In the genomic region with DNA sequence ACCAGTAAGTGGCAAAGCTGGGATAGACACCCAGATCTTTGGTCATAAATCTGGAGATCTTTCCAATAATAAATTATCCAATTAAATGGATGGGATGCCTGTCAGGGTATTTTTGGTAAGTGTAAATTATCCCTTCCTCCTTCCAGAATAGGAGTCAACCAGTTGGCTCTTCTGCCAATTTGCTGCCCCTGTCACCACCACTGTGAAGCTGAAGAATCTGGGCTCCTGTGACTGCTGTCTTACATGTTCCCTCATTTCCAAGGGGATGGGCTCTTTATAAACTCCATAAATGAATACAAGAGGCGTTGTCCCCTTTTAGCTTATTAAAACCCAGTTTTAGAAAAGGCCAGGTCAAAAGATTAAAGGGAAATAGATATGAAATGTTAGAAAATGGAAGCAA, we compare ENCODE assay signal across 36 cellular contexts. TPM values are rescaled to one million over a fixed set of nuclear protein-coding genes. Genes with fewer than 3 reads are reported as not detected.
"Had no signal": no experiment of that assay in that cellular context is flagged by ENCODE, and none has a peak within 500 bp of the region (broad histone marks: within the 10 kb centered on the region; RNA-seq: fewer than 3 reads in every experiment).

No MANE protein-coding gene starts in this region.

- H3K9me3 ChIP-seq: adrenal gland, body of pancreas, esophagus muscularis mucosa, gastrocnemius medialis had no signal

- H3K4me1 ChIP-seq: adrenal gland, body of pancreas, esophagus muscularis mucosa, foreskin keratinocyte, gastrocnemius medialis had no signal

- H3K27ac ChIP-seq: body of pancreas, esophagus muscularis mucosa, foreskin keratinocyte, gastrocnemius medialis, WERI-Rb-1 had no signal

- ATAC-seq: activated CD4-positive, CD25-positive, alpha-beta regulatory T cell treated with anti-CD3 and anti-CD28 coated beads, Interleukin-2, amount 50 U/mL, for 24 hours; activated CD8-positive, alpha-beta T cell treated with anti-CD3 and anti-CD28 coated beads for 36 hours; activated naive CD8-positive, alpha-beta T cell treated with anti-CD3 and anti-CD28 coated beads, Interleukin-2, amount 50 U/mL, for 24 hours; body of pancreas; effector memory CD8-positive, alpha-beta T cell; foreskin keratinocyte; gastrocnemius medialis; T-helper 17 cell had no signal

- H3K9me3 Mint-ChIP-seq: activated B cell treated with CpG ODN at 0.5 μM for 24 hours; activated CD8-positive, alpha-beta T cell treated with anti-CD3 and anti-CD28 coated beads for 36 hours; activated naive CD4-positive, alpha-beta T cell treated with anti-CD3 and anti-CD28 coated beads for 36 hours; activated naive CD4-positive, alpha-beta T cell treated with anti-CD3 and anti-CD28 coated beads, Interleukin-2, amount 50 U/mL, for 24 hours; activated naive CD8-positive, alpha-beta T cell treated with anti-CD3 and anti-CD28 coated beads for 36 hours; activated naive CD8-positive, alpha-beta T cell treated with anti-CD3 and anti-CD28 coated beads, Interleukin-2, amount 50 U/mL, for 24 hours; activated T-helper 1 cell treated with anti-CD3 and anti-CD28 coated beads, Interleukin-12 subunit alpha, Interleukin-12 subunit beta, Interleukin-2, Interleukin-4 antibody, amounts not matched to agents 30 ng/mL and 10 ng/mL and 1 ng/mL, durations not matched to agents 14 hours and 24 hours and 36 hours; activated T-helper 2 cell treated with anti-CD3 and anti-CD28 coated beads, Interferon-gamma antibody, Interleukin-2, Interleukin-4, amounts not matched to agents 10 μg/mL and 5 μg/mL and 100 μg/mL, durations not matched to agents 14 hours and 24 hours and 36 hours; effector memory CD8-positive, alpha-beta T cell; T-helper 2 cell treated with Interferon-gamma antibody and Interleukin-4, amounts not matched to agents 5 μg/mL and 100 μg/mL, for 36 hours had no signal

- H3K4me3 Mint-ChIP-seq: activated B cell treated with CpG ODN at 0.5 μM for 24 hours; activated CD8-positive, alpha-beta T cell treated with anti-CD3 and anti-CD28 coated beads for 36 hours; activated naive CD4-positive, alpha-beta T cell treated with anti-CD3 and anti-CD28 coated beads for 36 hours; activated naive CD4-positive, alpha-beta T cell treated with anti-CD3 and anti-CD28 coated beads, Interleukin-2, amount 50 U/mL, for 24 hours; activated naive CD8-positive, alpha-beta T cell treated with anti-CD3 and anti-CD28 coated beads for 36 hours; activated naive CD8-positive, alpha-beta T cell treated with anti-CD3 and anti-CD28 coated beads, Interleukin-2, amount 50 U/mL, for 24 hours; activated T-helper 1 cell treated with anti-CD3 and anti-CD28 coated beads, Interleukin-12 subunit alpha, Interleukin-12 subunit beta, Interleukin-2, Interleukin-4 antibody, amounts not matched to agents 30 ng/mL and 10 ng/mL and 1 ng/mL, durations not matched to agents 14 hours and 24 hours and 36 hours; effector memory CD8-positive, alpha-beta T cell; T-helper 17 cell; T-helper 2 cell treated with Interferon-gamma antibody and Interleukin-4, amounts not matched to agents 5 μg/mL and 100 μg/mL, for 36 hours had no signal

- H3K27me3 ChIP-seq: adrenal gland, body of pancreas, esophagus muscularis mucosa, gastrocnemius medialis had no signal

- H3K36me3 Mint-ChIP-seq: activated naive CD4-positive, alpha-beta T cell treated with anti-CD3 and anti-CD28 coated beads, Interleukin-2, amount 50 U/mL, for 24 hours; activated naive CD8-positive, alpha-beta T cell treated with anti-CD3 and anti-CD28 coated beads for 36 hours had no signal

- H3K27me3 Mint-ChIP-seq: activated B cell treated with CpG ODN at 0.5 μM for 24 hours; activated CD8-positive, alpha-beta T cell treated with anti-CD3 and anti-CD28 coated beads for 36 hours; activated naive CD4-positive, alpha-beta T cell treated with anti-CD3 and anti-CD28 coated beads, Interleukin-2, amount 50 U/mL, for 24 hours; activated naive CD8-positive, alpha-beta T cell treated with anti-CD3 and anti-CD28 coated beads for 36 hours; activated naive CD8-positive, alpha-beta T cell treated with anti-CD3 and anti-CD28 coated beads, Interleukin-2, amount 50 U/mL, for 24 hours; effector memory CD8-positive, alpha-beta T cell; T-helper 17 cell had no signal

- FAIRE-seq: colon had no signal

- H3K4me3 ChIP-seq: adrenal gland, body of pancreas, esophagus muscularis mucosa, gastrocnemius medialis had no signal

- H3K36me3 ChIP-seq: adrenal gland, esophagus muscularis mucosa, gastrocnemius medialis, WERI-Rb-1 had no signal

- DNase-seq: activated B cell treated with CpG ODN at 0.5 μM for 24 hours; activated CD4-positive, alpha-beta T cell treated with anti-CD3 and anti-CD28 coated beads for 48 hours; activated CD4-positive, alpha-beta T cell treated with anti-CD3 and anti-CD28 coated beads, Interleukin-2, amount 50 U/mL, for 1 hour; activated CD4-positive, alpha-beta T cell treated with anti-CD3 and anti-CD28 coated beads, Interleukin-2, amount 50 U/mL, for 48 hours; activated CD8-positive, alpha-beta memory T cell treated with anti-CD3 and anti-CD28 coated beads for 24 hours; activated CD8-positive, alpha-beta T cell treated with anti-CD3 and anti-CD28 coated beads for 36 hours; activated effector memory CD4-positive, alpha-beta T cell treated with anti-CD3 and anti-CD28 coated beads, Interleukin-2, amount 50 U/mL, for 16 hours; activated naive CD4-positive, alpha-beta T cell treated with anti-CD3 and anti-CD28 coated beads for 36 hours; activated naive CD8-positive, alpha-beta T cell treated with anti-CD3 and anti-CD28 coated beads for 36 hours; activated naive CD8-positive, alpha-beta T cell treated with anti-CD3 and anti-CD28 coated beads, Interleukin-2, amount 50 U/mL, for 24 hours; activated T-cell treated with anti-CD3 and anti-CD28 coated beads, Interleukin-2, amount 50 U/mL, for 48 hours; amygdala; aorta; body of pancreas; caudate nucleus; cortex of kidney; dermis blood vessel endothelial cell; effector CD4-positive, alpha-beta T cell; effector memory CD8-positive, alpha-beta T cell; erythroblast; foreskin keratinocyte; gastrocnemius medialis; glutamatergic neuron; T-helper 1 cell; T-helper 17 cell; T1000; WERI-Rb-1 had no signal

- H3K4me1 Mint-ChIP-seq: activated naive CD4-positive, alpha-beta T cell treated with anti-CD3 and anti-CD28 coated beads, Interleukin-2, amount 50 U/mL, for 24 hours; activated naive CD8-positive, alpha-beta T cell treated with anti-CD3 and anti-CD28 coated beads for 36 hours; activated naive CD8-positive, alpha-beta T cell treated with anti-CD3 and anti-CD28 coated beads, Interleukin-2, amount 50 U/mL, for 24 hours had no signal

RNA-seq across cellular contexts. Expression of a gene that starts 17.8 kb away (rescaled TPM):
- total RNA-seq: activated B cell treated with CpG ODN at 0.5 μM for 24 hours; activated CD8-positive, alpha-beta T cell treated with anti-CD3 and anti-CD28 coated beads for 36 hours; activated naive CD4-positive, alpha-beta T cell treated with anti-CD3 and anti-CD28 coated beads for 36 hours; activated naive CD8-positive, alpha-beta T cell treated with anti-CD3 and anti-CD28 coated beads for 36 hours; activated T-helper 1 cell treated with anti-CD3 and anti-CD28 coated beads, Interleukin-12 subunit alpha, Interleukin-12 subunit beta, Interleukin-2, Interleukin-4 antibody, amounts not matched to agents 30 ng/mL and 10 ng/mL and 1 ng/mL, durations not matched to agents 14 hours and 24 hours and 36 hours; activated T-helper 2 cell treated with anti-CD3 and anti-CD28 coated beads, Interferon-gamma antibody, Interleukin-2, Interleukin-4, amounts not matched to agents 10 μg/mL and 5 μg/mL and 100 μg/mL, durations not matched to agents 14 hours and 24 hours and 36 hours; adrenal gland; aorta; body of pancreas; chondrocyte; dermis blood vessel endothelial cell; esophagus muscularis mucosa; foreskin keratinocyte; gastrocnemius medialis; T-helper 17 cell had no signal
- polyA plus RNA-seq: adrenal gland, aorta, foreskin keratinocyte had no signal
